In genomic region chr15:84772467-84772866, GRCh38 we compare ENCODE assay signal across 20 cellular contexts. TPM values are rescaled to one million over a fixed set of nuclear protein-coding genes. Genes with fewer than 3 reads are reported as not detected.
A peak's percentile ranks its signal among the peaks of the same experiment; 100 is the strongest.
DNase-seq lines count a peak whose midpoint lies in the region; ATAC-seq and TF ChIP-seq lines count a peak whose summit lies in the region.
"Had no signal": no experiment of that assay in that cellular context is flagged by ENCODE, and none has a peak within 500 bp of the region (broad histone marks: within the 10 kb centered on the region; RNA-seq: fewer than 3 reads in every experiment).

No MANE protein-coding gene starts in this region.

- H3K36me3 ChIP-seq in spleen, result peaks cover 0 to 81% (median 23%) of the 10 kb centered on the region in 6 donors
- H3K36me3 ChIP-seq: uterus had no signal

- no peaks in the 10 kb centered on the region for H3K27me3 ChIP-seq in spleen (replicated peaks in 1 of 7)
- H3K27me3 ChIP-seq: heart right ventricle, uterus had no signal

- H3K4me3 Mint-ChIP-seq in activated T-cell treated with anti-CD3 and anti-CD28 coated beads, Interleukin-2, amount 50 U/mL, for 24 hours, result no peak overlapping the region
- H3K4me3 Mint-ChIP-seq: activated naive CD8-positive, alpha-beta T cell had no signal

- ATAC-seq in HG03571 (IDR thresholded peaks at IDR 0.05; ENCODE audit: unreplicated experiment), result no peak
- ATAC-seq: mucosa of descending colon, PC-3 had no signal

- no peaks in the 10 kb centered on the region for H3K9me3 Mint-ChIP-seq in activated T-cell treated with anti-CD3 and anti-CD28 coated beads, Interleukin-2, amount 50 U/mL, for 24 hours

- H3K27ac ChIP-seq in spleen, result peak overlapping the region in 6 of 8 donors; percentile 2 to 59 (median 34)
- H3K27ac ChIP-seq: uterus had no signal

- no peak overlapping the region for H3K27ac Mint-ChIP-seq in activated T-cell treated with anti-CD3 and anti-CD28 coated beads, Interleukin-2, amount 50 U/mL, for 24 hours

- H3K9me3 ChIP-seq in spleen, result no peaks in the 10 kb centered on the region
- H3K9me3 ChIP-seq: heart right ventricle, mucosa of descending colon, uterus had no signal

- WGBS in spleen, 5 donors, result 19 to 36% (median 24%) methylated on average over 2 of the region's 2 CpGs

- no peak for TF ChIP-seq CTCF in spleen (IDR thresholded peaks at IDR 0.05 in 8 of 11, conservative IDR thresholded peaks at IDR 0.05 in 3 of 11)

- peaks cover 35% of the 10 kb centered on the region for H3K4me1 Mint-ChIP-seq in activated T-cell treated with anti-CD3 and anti-CD28 coated beads, Interleukin-2, amount 50 U/mL, for 24 hours (ENCODE audit: low read depth)

- H3K4me3 ChIP-seq in spleen, result no peak overlapping the region
- H3K4me3 ChIP-seq: heart right ventricle, mucosa of descending colon, smooth muscle cell, uterus had no signal

- peak; percentile 27 for DNase-seq in SIG-M5 treated with dmso at 0.1 percent for 504 hours (lab: John Stamatoyannopoulos, UW; ENCODE audit: unreplicated experiment)
- DNase-seq in SIG-M5 (lab: John Stamatoyannopoulos, UW), result no peak
- DNase-seq in NOMO-1 (lab: John Stamatoyannopoulos, UW; ENCODE audit: unreplicated experiment in 2 of 2), result peak; percentile 20 to 36
- DNase-seq in dermis microvascular lymphatic vessel endothelial cell (ENCODE audit: low read depth in 2 of 2), result peak; percentile 49 to 65
- no peak for DNase-seq in spleen
- DNase-seq in NCI-H2171 (lab: John Stamatoyannopoulos, UW), result no peak
- no peak for DNase-seq in activated T-cell treated with anti-CD3 and anti-CD28 coated beads, Interleukin-2, amount 50 U/mL, for 24 hours
- DNase-seq: 8988T, EL, H7, heart right ventricle, mucosa of descending colon, NCI-H146, NCI-H748 treated with DMSO at 0.1 percent for 48 hours, PC-3, T1000, uterus had no signal

- H3K36me3 Mint-ChIP-seq in activated T-cell treated with anti-CD3 and anti-CD28 coated beads, Interleukin-2, amount 50 U/mL, for 24 hours (ENCODE audit: low read depth), result peaks cover 77% of the 10 kb centered on the region

- peaks cover 0 to 70% (median 33%) of the 10 kb centered on the region in 6 donors for H3K4me1 ChIP-seq in spleen
- H3K4me1 ChIP-seq: uterus had no signal

- H3K27me3 Mint-ChIP-seq in activated T-cell treated with anti-CD3 and anti-CD28 coated beads, Interleukin-2, amount 50 U/mL, for 24 hours, result no peaks in the 10 kb centered on the region
- H3K27me3 Mint-ChIP-seq: activated naive CD8-positive, alpha-beta T cell had no signal

- TF ChIP-seq POLR2A in spleen (IDR thresholded peaks at IDR 0.05), result no peak

- intact Hi-C loops in spleen (cut with DNase I; ENCODE audit: low total_unique reads), result no loop called here

RNA-seq across cellular contexts. Expression of gene ZNF592, which starts 24.1 kb away (rescaled TPM):
- total RNA-seq in dermis microvascular lymphatic vessel endothelial cell (2.7 and 6.4 TPM in 2 replicates), spleen (10 to 100 TPM; 29.4 to 36.2 (median 33.6) TPM)
- polyA plus RNA-seq in spleen, result 10 to 100 TPM in 1 of 3 donors, 1 to 10 TPM in 2; 5.2 to 10.9 (median 5.3) TPM

RNA-seq across cellular contexts. Expression of gene ALPK3, which starts 44.7 kb away (rescaled TPM):
- total RNA-seq in dermis microvascular lymphatic vessel endothelial cell (19.5 and 52.6 TPM in 2 replicates), spleen (1 to 10 TPM in 1 of 7 donors, under 1 TPM in 6; 0.69 to 1.1 (median 0.77) TPM)
- polyA plus RNA-seq in spleen, result under 1 TPM; 0.13 to 0.29 (median 0.14) TPM

RNA-seq across cellular contexts. Expression of gene SEC11A, which starts 56.5 kb away (rescaled TPM):
- total RNA-seq in dermis microvascular lymphatic vessel endothelial cell, result 202 and 227 TPM in 2 replicates
- 100 to 1,000 TPM in 3 of 7 donors, 10 to 100 TPM in 4; 89.8 to 139 (median 96.9) TPM for total RNA-seq in spleen
- 100 to 1,000 TPM in 2 of 3 donors, 10 to 100 TPM in 1; 86.5 to 114 (median 101) TPM for polyA plus RNA-seq in spleen

Comparison
In these comparisons a context has a peak if more than half of its experiments do, and no peak if none do; other contexts are left out.
1. DNase-seq: peak in SIG-M5 treated with dmso at 0.1 percent for 504 hours (single experiment), NOMO-1 (2 of 2) and dermis microvascular lymphatic vessel endothelial cell (2 of 2); none in SIG-M5 (single experiment), spleen (single experiment), NCI-H2171 (single experiment) and activated T-cell treated with anti-CD3 and anti-CD28 coated beads, Interleukin-2, amount 50 U/mL, for 24 hours (single experiment).